ENCODE assay signal across 17 cellular contexts in the genomic region with DNA sequence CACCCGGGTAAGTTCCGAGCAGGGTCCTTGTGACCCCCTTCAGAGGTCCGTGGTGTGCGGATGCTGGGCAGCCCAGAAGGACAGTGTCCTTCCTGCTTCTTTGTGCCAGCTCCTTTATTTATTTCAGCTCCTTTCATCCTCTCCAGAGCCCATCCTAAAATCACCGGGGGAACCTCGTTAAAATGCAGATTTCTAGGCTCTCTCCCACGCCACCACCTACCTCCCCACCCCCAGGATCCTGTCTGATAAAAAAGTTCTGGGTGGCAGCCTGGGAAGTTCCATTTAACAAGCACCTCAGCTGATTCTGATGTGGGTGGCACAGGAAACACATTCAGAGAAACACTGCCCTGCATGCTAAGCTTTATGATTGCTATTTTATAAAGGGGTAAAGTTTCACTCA.
"Had no signal": no experiment of that assay in that cellular context is flagged by ENCODE, and none has a peak within 500 bp of the region (broad histone marks: within the 10 kb centered on the region; RNA-seq: fewer than 3 reads in every experiment).

No MANE protein-coding gene starts in this region.

- H3K36me3 Mint-ChIP-seq: activated naive CD8-positive, alpha-beta T cell treated with anti-CD3 and anti-CD28 coated beads, Interleukin-2, amount 10 ng/mL, durations not matched to agents 7 days and 5 days had no signal

- DNase-seq: activated CD4-positive, CD25-positive, alpha-beta regulatory T cell; activated naive CD8-positive, alpha-beta T cell treated with anti-CD3 and anti-CD28 coated beads, Interleukin-2, amount 10 ng/mL, durations not matched to agents 7 days and 5 days; activated T-cell treated with anti-CD3 and anti-CD28 coated beads, Interleukin-2, amount 50 U/mL, for 48 hours; amniotic stem cell; endodermal cell; heart left ventricle; islet precursor cell; left cardiac atrium; midbrain; right cardiac atrium; stimulated activated naive CD8-positive, alpha-beta T cell treated with anti-CD3 and anti-CD28 coated beads, Interleukin-15, amount 100 ng/mL, for 72 hours; T-helper 17 cell; tibial artery had no signal

- ATAC-seq: gastroesophageal sphincter; heart left ventricle; left cardiac atrium; right cardiac atrium; stimulated activated naive CD8-positive, alpha-beta T cell treated with anti-CD3 and anti-CD28 coated beads, Interleukin-15, amount 100 ng/mL, for 72 hours; T-helper 17 cell had no signal

- H3K4me1 Mint-ChIP-seq: nephron, T-helper 17 cell had no signal

- H3K9me3 ChIP-seq: gastroesophageal sphincter, heart left ventricle, tibial artery had no signal

- H3K27ac Mint-ChIP-seq: activated naive CD8-positive, alpha-beta T cell treated with anti-CD3 and anti-CD28 coated beads, Interleukin-2, amount 10 ng/mL, durations not matched to agents 7 days and 5 days; endodermal cell; nephron; T-helper 17 cell had no signal

- H3K4me3 Mint-ChIP-seq: activated naive CD8-positive, alpha-beta T cell treated with anti-CD3 and anti-CD28 coated beads, Interleukin-2, amount 10 ng/mL, durations not matched to agents 7 days and 5 days; endodermal cell; nephron; T-helper 17 cell had no signal

- H3K27me3 Mint-ChIP-seq: stimulated activated naive CD8-positive, alpha-beta T cell treated with anti-CD3 and anti-CD28 coated beads, Interleukin-15, amount 100 ng/mL, for 72 hours had no signal

- H3K9me3 Mint-ChIP-seq: activated naive CD8-positive, alpha-beta T cell treated with anti-CD3 and anti-CD28 coated beads, Interleukin-2, amount 10 ng/mL, durations not matched to agents 7 days and 5 days; endodermal cell; nephron; stimulated activated naive CD8-positive, alpha-beta T cell treated with anti-CD3 and anti-CD28 coated beads, Interleukin-15, amount 100 ng/mL, for 72 hours had no signal

- H3K4me3 ChIP-seq: coronary artery, gastroesophageal sphincter, heart left ventricle, tibial artery had no signal

- H3K36me3 ChIP-seq: gastroesophageal sphincter, heart left ventricle, tibial artery had no signal

- H3K27ac ChIP-seq: coronary artery, gastroesophageal sphincter, heart left ventricle, parathyroid adenoma, tibial artery had no signal

- H3K27me3 ChIP-seq: tibial artery had no signal

- H3K4me1 ChIP-seq: gastroesophageal sphincter, heart left ventricle, parathyroid adenoma, tibial artery had no signal
